17 cellular contexts compared by ENCODE assay signal in the genomic region with DNA sequence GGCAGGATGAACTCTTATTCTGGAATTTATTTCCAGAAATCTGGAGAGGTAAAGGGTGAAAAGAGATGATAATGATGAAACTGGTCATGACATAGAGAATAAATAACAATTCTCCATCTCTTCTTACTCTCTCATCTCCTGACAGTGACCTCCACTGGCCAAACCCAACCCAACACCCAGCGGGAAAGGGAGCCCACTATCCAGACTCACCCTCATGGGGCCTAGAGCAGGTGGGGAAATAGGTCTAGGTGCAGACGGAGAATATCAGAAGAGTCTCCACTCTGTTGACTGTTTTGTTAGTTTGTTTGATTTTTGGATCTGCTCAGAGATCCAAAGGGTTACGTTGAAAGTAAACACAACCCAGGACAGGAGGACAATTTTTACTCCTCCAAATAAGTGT.
DNase-seq lines count a peak whose midpoint lies in the region; ATAC-seq, FAIRE-seq and TF ChIP-seq lines count a peak whose summit lies in the region.
"Had no signal": no experiment of that assay in that cellular context is flagged by ENCODE, and none has a peak within 500 bp of the region (broad histone marks: within the 10 kb centered on the region; RNA-seq: fewer than 3 reads in every experiment).

No MANE protein-coding gene starts in this region.

- POLR2A ChIA-PET in H1 (lab: Charles Lee; ENCODE audit: partially characterized antibody) = interaction anchor here (0.7 kb wide), 1 partner anchor 311 kb away, joined by 3 read pairs; no protein-coding TSS in a partner anchor
- POLR2A ChIA-PET in GM10248 (lab: Yijun Ruan, JAX) = no interaction called here

- H3K56ac ChIP-seq in H1 (replicated peaks; ENCODE audit: insufficient read length, low read depth, low read length) = peak overlapping the region; percentile 24

- peak; percentile 49 for ATAC-seq in GM23338
- ATAC-seq in natural killer cell treated with Interleukin-12 subunit alpha and Interleukin-12 subunit beta and Interleukin-15 and Interleukin-18, amount 100 ng/mL, for 72 hours = no peak
- ATAC-seq in HG03354 (IDR thresholded peaks at IDR 0.05; ENCODE audit: poor library complexity, severe bottlenecking, unreplicated experiment) = no peak
- ATAC-seq: Right ventricle myocardium inferior had no signal

- H3K14ac ChIP-seq in H1 (ENCODE audit: insufficient read length) (no peak overlapping the region), mesenchymal stem cell (ENCODE audit: low read length in 2 of 2) (no peak overlapping the region)

- peak overlapping the region; percentile 31 for H4K5ac ChIP-seq in H1 (ENCODE audit: insufficient read length, low read depth, low read length)

- H3K36me3 Mint-ChIP-seq in GM23338 (ENCODE audit: low read depth) = no peaks in the 10 kb centered on the region
- H3K36me3 Mint-ChIP-seq in type B pancreatic cell = no peaks in the 10 kb centered on the region
- no peaks in the 10 kb centered on the region for H3K36me3 Mint-ChIP-seq in natural killer cell treated with Interleukin-12 subunit alpha and Interleukin-12 subunit beta and Interleukin-15 and Interleukin-18, amount 100 ng/mL, for 72 hours
- H3K36me3 Mint-ChIP-seq: CD4-positive, alpha-beta memory T cell had no signal

- peak overlapping the region; percentile 66 for H3K27ac Mint-ChIP-seq in GM23338
- no peak overlapping the region for H3K27ac Mint-ChIP-seq in type B pancreatic cell
- no peak overlapping the region for H3K27ac Mint-ChIP-seq in natural killer cell treated with Interleukin-12 subunit alpha and Interleukin-12 subunit beta and Interleukin-15 and Interleukin-18, amount 100 ng/mL, for 72 hours
- H3K27ac Mint-ChIP-seq: CD4-positive, alpha-beta memory T cell had no signal

- WGBS in H1 (ENCODE audit: extremely low coverage in 1 of 2, insufficient coverage in 1 of 2, insufficient read length in 1 of 2, insufficient replicate concordance in 2 of 2, low coverage in 1 of 2, low lambda C conversion rate in 2 of 2, missing lambda C conversion rate in 1 of 2), 2 experiments = 38% methylated on average over 3 of the region's 3 CpGs; no CpG with 5 or more reads in 1 of the 2 experiments
- WGBS in mesenchymal stem cell = 90% methylated on average over 2 of the region's 3 CpGs

- peak overlapping the region; percentile 15 for H2BK20ac ChIP-seq in H1 (ENCODE audit: low read length)

- H3K4ac ChIP-seq in H1 (replicated peaks; ENCODE audit: insufficient read length, low read depth, low read length) = no peak overlapping the region
- no peak overlapping the region for H3K4ac ChIP-seq in mesenchymal stem cell (ENCODE audit: low read depth in 1 of 2, low read length in 2 of 2)

- H3K4me3 Mint-ChIP-seq in GM23338 (peak overlapping the region; percentile 11; the same call in 1 of the 3 replicates), type B pancreatic cell (peak overlapping the region; percentile 39)
- H3K4me3 Mint-ChIP-seq in natural killer cell treated with Interleukin-12 subunit alpha and Interleukin-12 subunit beta and Interleukin-15 and Interleukin-18, amount 100 ng/mL, for 72 hours = no peak overlapping the region
- H3K4me3 Mint-ChIP-seq: CD4-positive, alpha-beta memory T cell had no signal

- H3K79me1 ChIP-seq in H1 (ENCODE audit: low read depth, low read length) = no peaks in the 10 kb centered on the region
- no peaks in the 10 kb centered on the region for H3K79me1 ChIP-seq in mesenchymal stem cell (replicated peaks; ENCODE audit: low read length, poor library complexity, severe bottlenecking)

- H3K4me2 ChIP-seq in GM23338 (peak overlapping the region; percentile 53), H1 (ENCODE audit: insufficient read depth in 1 of 2, low read depth in 2 of 2, low read length in 2 of 2) (peak overlapping the region; percentile 17 to 46; a peak in 3 of 4 replicates), mesenchymal stem cell (ENCODE audit: low read length, poor library complexity, severe bottlenecking) (peak overlapping the region; percentile 21)
- H3K4me2 ChIP-seq: BLaER1 treated with 17β-estradiol and CSF1 and Interleukin-3, amounts not matched to agents 10 nM and 100 nM had no signal

- no peak overlapping the region for H4K8ac ChIP-seq in H1 (ENCODE audit: extremely low read depth, insufficient read depth, low read length)
- H4K8ac ChIP-seq in mesenchymal stem cell (ENCODE audit: low read length) = no peak overlapping the region

- no peaks in the 10 kb centered on the region for H3K9me3 Mint-ChIP-seq in GM23338
- no peaks in the 10 kb centered on the region for H3K9me3 Mint-ChIP-seq in type B pancreatic cell
- no peaks in the 10 kb centered on the region for H3K9me3 Mint-ChIP-seq in natural killer cell treated with Interleukin-12 subunit alpha and Interleukin-12 subunit beta and Interleukin-15 and Interleukin-18, amount 100 ng/mL, for 72 hours
- H3K9me3 Mint-ChIP-seq: CD4-positive, alpha-beta memory T cell had no signal

- H3K36me3 ChIP-seq in GM23338 (ENCODE audit: insufficient read depth) (no peaks in the 10 kb centered on the region), H1 (ENCODE audit: control insufficient read depth in 2 of 4, insufficient read depth in 4 of 4, low read length in 3 of 4) (no peaks in the 10 kb centered on the region; a peak in 1 of 8 replicates), mesenchymal stem cell (ENCODE audit: control insufficient read depth in 1 of 2, insufficient read depth in 2 of 2, low read depth in 1 of 2, low read length in 2 of 2) (no peaks in the 10 kb centered on the region)
- H3K36me3 ChIP-seq: BLaER1 treated with 17β-estradiol and CSF1 and Interleukin-3, amounts not matched to agents 10 nM and 100 nM; SJSA1 had no signal

- no peaks in the 10 kb centered on the region for H3K79me2 ChIP-seq in GM23338 (replicated peaks; ENCODE audit: insufficient read depth)
- no peaks in the 10 kb centered on the region for H3K79me2 ChIP-seq in H1 (ENCODE audit: control insufficient read depth in 1 of 2, insufficient read depth in 2 of 2, low read length in 2 of 2)

- H3K4me1 Mint-ChIP-seq in GM23338 = peaks cover 41% of the 10 kb centered on the region
- peaks cover 8% of the 10 kb centered on the region for H3K4me1 Mint-ChIP-seq in type B pancreatic cell (ENCODE audit: unreplicated experiment)
- H3K4me1 Mint-ChIP-seq in natural killer cell treated with Interleukin-12 subunit alpha and Interleukin-12 subunit beta and Interleukin-15 and Interleukin-18, amount 100 ng/mL, for 72 hours (ENCODE audit: low read depth in 2 of 2) = no peaks in the 10 kb centered on the region
- H3K4me1 Mint-ChIP-seq: CD4-positive, alpha-beta memory T cell had no signal

- H3K9ac ChIP-seq in H1 (replicated peaks in 1 of 4; ENCODE audit: extremely low read depth in 1 of 4, low read depth in 3 of 4, low read length in 3 of 4) (no peak overlapping the region), mesenchymal stem cell (ENCODE audit: low read length) (no peak overlapping the region)
- H3K9ac ChIP-seq: BLaER1 treated with 17β-estradiol and CSF1 and Interleukin-3, amounts not matched to agents 10 nM and 100 nM had no signal

- H4K91ac ChIP-seq in H1 (replicated peaks; ENCODE audit: insufficient read length, low read length) (peak overlapping the region; percentile 82), mesenchymal stem cell (ENCODE audit: low read length) (no peak overlapping the region)

- H3K27ac ChIP-seq in GM23338 (ENCODE audit: low read depth) (peak overlapping the region; percentile 75), H1 (ENCODE audit: low read depth, low read length) (0 out of 2 replicates have a peak overlapping the region, but pooled peaks have one; percentile 47), mesenchymal stem cell (ENCODE audit: low read length, poor library complexity, severe bottlenecking) (no peak overlapping the region)
- H3K27ac ChIP-seq: BLaER1 treated with 17β-estradiol and CSF1 and Interleukin-3, amounts not matched to agents 10 nM and 100 nM; SJSA1 had no signal

- TF ChIP-seq POLR2A in H1 (IDR thresholded peaks at IDR 0.05; ENCODE audit: control extremely low read depth in 1 of 2, low read depth in 2 of 2, low read length in 2 of 2) = no peak

- H3K4me1 ChIP-seq in GM23338 (ENCODE audit: insufficient read depth) = peaks cover 27% of the 10 kb centered on the region
- H3K4me1 ChIP-seq in H1 (replicated peaks in 1 of 4; ENCODE audit: control insufficient read depth in 3 of 4, insufficient read depth in 4 of 4, low read length in 3 of 4) = peaks cover 4 to 16% (median 14%) of the 10 kb centered on the region in 4 experiments; a peak in 5 of 7 replicates
- H3K4me1 ChIP-seq in mesenchymal stem cell (ENCODE audit: control insufficient read depth, insufficient read depth, low read depth, low read length) = peaks cover 6% of the 10 kb centered on the region

- H2BK12ac ChIP-seq in H1 (ENCODE audit: low read depth, low read length) (peak overlapping the region; percentile 78; the same call in 1 of the 2 replicates), mesenchymal stem cell (ENCODE audit: low read length in 2 of 2) (no peak overlapping the region)

- TF ChIP-seq CTCF in GM23338 (conservative IDR thresholded peaks at IDR 0.05; ENCODE audit: low read depth in 2 of 2) (peak; percentile 25 to 33; a peak in 3 of 4 replicates), H1 (IDR thresholded peaks at IDR 0.05; ENCODE audit: control extremely low read depth in 1 of 3, insufficient read depth in 1 of 3, low read depth in 1 of 3, low read length in 3 of 3) (peak in 1 of 3 experiments; percentile 23; a peak in 1 of 4 replicates), type B pancreatic cell (conservative IDR thresholded peaks at IDR 0.05) (no peak), GM10248 (IDR thresholded peaks at IDR 0.05; ENCODE audit: control extremely low read depth, extremely low read depth, low read depth, missing control alignments) (no peak)

- no peak overlapping the region for H2AK5ac ChIP-seq in H1 (ENCODE audit: low read depth, low read length)
- no peak overlapping the region for H2AK5ac ChIP-seq in mesenchymal stem cell (ENCODE audit: low read length, severe bottlenecking)

- H3K9me3 ChIP-seq in H1 (ENCODE audit: insufficient read depth in 2 of 2, low read depth in 1 of 2, low read length in 1 of 2) (no peaks in the 10 kb centered on the region), mesenchymal stem cell (ENCODE audit: control insufficient read depth, low read length) (no peaks in the 10 kb centered on the region)
- H3K9me3 ChIP-seq: BLaER1 treated with 17β-estradiol and CSF1 and Interleukin-3, amounts not matched to agents 10 nM and 100 nM; SJSA1 had no signal

- H2BK5ac ChIP-seq in H1 (ENCODE audit: low read depth, low read length) (peak overlapping the region; percentile 76; the same call in 1 of the 2 replicates), mesenchymal stem cell (ENCODE audit: low read depth, low read length, poor library complexity, severe bottlenecking) (no peak overlapping the region)

- H3K27me3 Mint-ChIP-seq in GM23338 (ENCODE audit: insufficient read depth, low read depth, poor library complexity) (peaks cover 9% of the 10 kb centered on the region), type B pancreatic cell (peaks cover 23% of the 10 kb centered on the region)
- peaks cover 15 to 27% of the 10 kb centered on the region in 2 donors for H3K27me3 Mint-ChIP-seq in natural killer cell treated with Interleukin-12 subunit alpha and Interleukin-12 subunit beta and Interleukin-15 and Interleukin-18, amount 100 ng/mL, for 72 hours

- H2AFZ ChIP-seq in GM23338 (no peak overlapping the region), H1 (ENCODE audit: low read length) (no peak overlapping the region), mesenchymal stem cell (ENCODE audit: low read depth, low read length) (no peak overlapping the region)

- H3K9me2 ChIP-seq in GM23338 (ENCODE audit: insufficient read depth) = peaks cover 22% of the 10 kb centered on the region

- H3K18ac ChIP-seq in H1 (ENCODE audit: extremely low read depth, low read length) (peak overlapping the region; percentile 64; the same call in 1 of the 2 replicates), mesenchymal stem cell (ENCODE audit: low read depth in 1 of 2, low read length in 2 of 2) (no peak overlapping the region)

- no peak overlapping the region; the same call in 1 of the 2 replicates for H3K4me3 ChIP-seq in GM23338
- peak overlapping the region in 1 of 4 experiments; percentile 17; a peak in 1 of 8 replicates for H3K4me3 ChIP-seq in H1 (ENCODE audit: extremely low read depth in 1 of 4, insufficient read depth in 2 of 4, low read depth in 3 of 4, low read length in 4 of 4)
- no peak overlapping the region for H3K4me3 ChIP-seq in mesenchymal stem cell (ENCODE audit: insufficient read depth in 1 of 2, low read depth in 1 of 2, low read length in 2 of 2)
- H3K4me3 ChIP-seq: BLaER1 treated with 17β-estradiol and CSF1 and Interleukin-3, amounts not matched to agents 10 nM and 100 nM; SJSA1 had no signal

- DNase-seq in GM23338 (ENCODE audit: low spot score) (no peak), H1 (ENCODE audit: low read depth in 1 of 2, low spot score in 2 of 2) (no peak), mesenchymal stem cell (no peak), type B pancreatic cell (ENCODE audit: extremely low spot score, unreplicated experiment) (no peak), GM10248 (ENCODE audit: extremely low spot score) (no peak)
- no peak for DNase-seq in natural killer cell treated with Interleukin-12 subunit alpha and Interleukin-12 subunit beta and Interleukin-15 and Interleukin-18, amount 100 ng/mL, for 72 hours (ENCODE audit: low spot score)
- DNase-seq: CD4-positive, alpha-beta memory T cell; GDM1; KG1; NCI-H1092; NCI-H446; NCI-H526 had no signal

- H2BK120ac ChIP-seq in H1 (replicated peaks; ENCODE audit: low read depth, low read length) (peak overlapping the region; percentile 75), mesenchymal stem cell (ENCODE audit: low read depth, low read length) (no peak overlapping the region)

- no peak for TF ChIP-seq EP300 in H1 (IDR thresholded peaks at IDR 0.05; ENCODE audit: borderline replicate concordance in 1 of 2, low read depth in 2 of 2, low read length in 2 of 2)

- FAIRE-seq in H1 (lab: Jason Lieb, UNC) = no peak
- FAIRE-seq: GM19239 had no signal

- H3K27me3 ChIP-seq in GM23338 (ENCODE audit: insufficient read depth) (no peaks in the 10 kb centered on the region), H1 (replicated peaks in 1 of 4; ENCODE audit: control insufficient read depth in 3 of 4, extremely low read depth in 1 of 4, insufficient read depth in 3 of 4, low read length in 3 of 4) (peaks cover 0 to 3% (median 0%) of the 10 kb centered on the region in 4 experiments; a peak in 3 of 7 replicates), mesenchymal stem cell (ENCODE audit: control insufficient read depth in 1 of 2, insufficient read depth in 1 of 2, low read length in 2 of 2) (peaks cover 9 to 10% of the 10 kb centered on the region in 2 experiments)
- H3K27me3 ChIP-seq: BLaER1 treated with 17β-estradiol and CSF1 and Interleukin-3, amounts not matched to agents 10 nM and 100 nM; SJSA1 had no signal

- H4K20me1 ChIP-seq in GM23338 (replicated peaks; ENCODE audit: insufficient read depth) (no peaks in the 10 kb centered on the region), H1 (replicated peaks in 1 of 2; ENCODE audit: control insufficient read depth in 1 of 2, insufficient read depth in 2 of 2, low read length in 2 of 2) (no peaks in the 10 kb centered on the region)
- H4K20me1 ChIP-seq: BLaER1 treated with 17β-estradiol and CSF1 and Interleukin-3, amounts not matched to agents 10 nM and 100 nM had no signal

- H3K23me2 ChIP-seq in H1 (ENCODE audit: low read depth, low read length) = no peaks in the 10 kb centered on the region

- peaks cover 6% of the 10 kb centered on the region; the same call in 1 of the 2 replicates for H3F3A ChIP-seq in GM23338 (replicated peaks; ENCODE audit: low read depth)

- no peak overlapping the region for H3K23ac ChIP-seq in H1 (ENCODE audit: insufficient read length)
- H3K23ac ChIP-seq in mesenchymal stem cell (ENCODE audit: low read length in 2 of 2) = no peak overlapping the region

- no peak for TF ChIP-seq RAD21 in H1 (IDR thresholded peaks at IDR 0.05 in 1 of 2, conservative IDR thresholded peaks at IDR 0.05 in 1 of 2; ENCODE audit: low read depth in 2 of 2, low read length in 2 of 2)

- CTCF ChIA-PET in H1 (lab: Charles Lee; ENCODE audit: partially characterized antibody) = interaction anchor here (0.7 to 3.3 kb wide), 4 partner anchors 17 to 293 kb away, joined by 3 to 17 read pairs (median 4); no protein-coding TSS in a partner anchor
- CTCF ChIA-PET in GM10248 (lab: Yijun Ruan, JAX) = no interaction called here

- H2BK15ac ChIP-seq in H1 (ENCODE audit: low read length) = no peak overlapping the region
- no peak overlapping the region for H2BK15ac ChIP-seq in mesenchymal stem cell (ENCODE audit: low read depth, poor library complexity, severe bottlenecking)

Comparison
In these comparisons a context has a peak if more than half of its experiments do, and no peak if none do; other contexts are left out.
1. CTCF ChIP-seq: peak in GM23338 (2 of 2); none in type B pancreatic cell (single experiment) and GM10248 (single experiment).
2. Peak in every context shown above with its lines, with median percentiles within 50 percentile points of each other: H3K4me2 ChIP-seq.